Comparison of ENCODE assay signal across 8 cellular contexts in the genomic region with DNA sequence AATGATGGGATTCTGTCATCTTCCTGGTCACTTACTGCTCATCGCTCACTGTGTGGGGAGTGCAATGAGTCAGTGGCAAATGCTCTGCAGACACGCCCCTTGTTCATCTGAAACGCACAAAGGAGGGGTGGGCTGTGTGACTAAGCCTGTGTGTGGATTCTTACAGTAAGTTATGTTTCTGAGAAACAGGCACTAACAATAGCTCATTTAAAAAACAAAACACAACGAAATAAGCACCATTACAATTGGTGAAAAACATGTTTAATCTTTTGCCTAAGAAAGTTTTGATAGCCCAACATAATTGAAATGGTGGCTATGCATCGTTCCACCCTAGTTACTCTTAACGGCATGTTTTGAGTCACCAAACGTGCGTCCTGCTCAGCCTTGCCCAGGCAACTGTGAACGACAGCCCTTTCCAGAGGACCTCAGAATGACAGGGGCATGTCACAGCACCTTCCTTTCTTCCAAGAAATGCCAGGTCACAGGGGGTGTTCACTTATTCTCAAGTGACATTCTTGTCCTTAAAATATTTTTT.
DNase-seq lines count a peak whose midpoint lies in the region; ATAC-seq and TF ChIP-seq lines count a peak whose summit lies in the region.

No MANE protein-coding gene starts in this region.

- H2BK12ac ChIP-seq in mesenchymal stem cell (ENCODE audit: low read length in 2 of 2) = peak overlapping the region in 1 of 2 experiments; percentile 97

- peak overlapping the region; percentile 64 for H4K91ac ChIP-seq in mesenchymal stem cell (ENCODE audit: low read length)

- peak overlapping the region; percentile 65 for H3K4me2 ChIP-seq in mesenchymal stem cell (ENCODE audit: low read length, poor library complexity, severe bottlenecking)

- peak overlapping the region in 1 of 2 experiments; percentile 72 for H3K23ac ChIP-seq in mesenchymal stem cell (ENCODE audit: low read length in 2 of 2)

- peaks cover 2% of the 10 kb centered on the region for H3K4me1 ChIP-seq in mesenchymal stem cell (ENCODE audit: control insufficient read depth, insufficient read depth, low read depth, low read length)

- no peaks in the 10 kb centered on the region for H3K36me3 ChIP-seq in mesenchymal stem cell (ENCODE audit: control insufficient read depth in 1 of 2, insufficient read depth in 2 of 2, low read depth in 1 of 2, low read length in 2 of 2)

- no peaks in the 10 kb centered on the region for H3K9me3 ChIP-seq in mesenchymal stem cell (ENCODE audit: control insufficient read depth, low read length)

- WGBS in mesenchymal stem cell = 2% methylated on average over 8 of the region's 9 CpGs

- H3K36me3 Mint-ChIP-seq in activated B cell treated with CpG ODN at 0.5 μM for 24 hours (ENCODE audit: low read depth) (no peaks in the 10 kb centered on the region), endothelial cell (ENCODE audit: low read depth, unreplicated experiment) (no peaks in the 10 kb centered on the region)
- H3K36me3 Mint-ChIP-seq in central memory CD8-positive, alpha-beta T cell (ENCODE audit: insufficient read depth) = no peaks in the 10 kb centered on the region
- H3K36me3 Mint-ChIP-seq in stimulated activated memory B cell treated with anti-CD40 and anti-IgM and Interleukin-4, amounts not matched to agents 10 μg/mL and 1 μg/mL and 100 μg/mL, for 72 hours = no peaks in the 10 kb centered on the region

- H3K18ac ChIP-seq in mesenchymal stem cell (ENCODE audit: low read depth in 1 of 2, low read length in 2 of 2) = peak overlapping the region in 1 of 2 experiments; percentile 50

- H3K4ac ChIP-seq in mesenchymal stem cell (ENCODE audit: low read depth in 1 of 2, low read length in 2 of 2) = peak overlapping the region; percentile 82 to 84

- peak overlapping the region; percentile 76 for H2AFZ ChIP-seq in mesenchymal stem cell (ENCODE audit: low read depth, low read length)

- H3K27me3 Mint-ChIP-seq in activated B cell treated with CpG ODN at 0.5 μM for 24 hours = no peaks in the 10 kb centered on the region
- no peaks in the 10 kb centered on the region for H3K27me3 Mint-ChIP-seq in central memory CD8-positive, alpha-beta T cell
- H3K27me3 Mint-ChIP-seq in stimulated activated memory B cell treated with anti-CD40 and anti-IgM and Interleukin-4, amounts not matched to agents 10 μg/mL and 1 μg/mL and 100 μg/mL, for 72 hours = no peaks in the 10 kb centered on the region
- H3K27me3 Mint-ChIP-seq in endothelial cell (ENCODE audit: unreplicated experiment) = no peaks in the 10 kb centered on the region

- H3K27ac Mint-ChIP-seq in activated B cell treated with CpG ODN at 0.5 μM for 24 hours (peak overlapping the region; percentile 79), endothelial cell (ENCODE audit: unreplicated experiment) (no peak overlapping the region)
- peak overlapping the region; percentile 58 for H3K27ac Mint-ChIP-seq in central memory CD8-positive, alpha-beta T cell (ENCODE audit: low read depth)
- H3K27ac Mint-ChIP-seq in stimulated activated memory B cell treated with anti-CD40 and anti-IgM and Interleukin-4, amounts not matched to agents 10 μg/mL and 1 μg/mL and 100 μg/mL, for 72 hours = peak overlapping the region; percentile 74

- H3K9me3 Mint-ChIP-seq in activated B cell treated with CpG ODN at 0.5 μM for 24 hours (no peaks in the 10 kb centered on the region), endothelial cell (ENCODE audit: unreplicated experiment) (no peaks in the 10 kb centered on the region)
- no peaks in the 10 kb centered on the region for H3K9me3 Mint-ChIP-seq in central memory CD8-positive, alpha-beta T cell
- H3K9me3 Mint-ChIP-seq in stimulated activated memory B cell treated with anti-CD40 and anti-IgM and Interleukin-4, amounts not matched to agents 10 μg/mL and 1 μg/mL and 100 μg/mL, for 72 hours = no peaks in the 10 kb centered on the region

- peak overlapping the region in 1 of 2 experiments; percentile 55 for H3K14ac ChIP-seq in mesenchymal stem cell (ENCODE audit: low read length in 2 of 2)

- intact Hi-C loops in activated B cell treated with CpG ODN at 0.5 μM for 24 hours (cut with micrococcal nuclease) = loop anchor here (1.0 to 5.0 kb wide), 9 partner anchors 38 to 262 kb away; no protein-coding TSS in a partner anchor

- ATAC-seq in GM19468 (IDR thresholded peaks at IDR 0.05; ENCODE audit: extremely low read depth, unreplicated experiment) (peak; percentile 84), HG03565 (IDR thresholded peaks at IDR 0.05; ENCODE audit: unreplicated experiment) (peak; percentile 83), activated B cell treated with CpG ODN at 0.5 μM for 24 hours (ENCODE audit: low read depth) (peak; percentile 90)
- peak; percentile 56 for ATAC-seq in central memory CD8-positive, alpha-beta T cell (replicated peaks; ENCODE audit: extremely low read depth, poor library complexity, severe bottlenecking)
- peak; percentile 90 for ATAC-seq in stimulated activated memory B cell treated with anti-CD40 and anti-IgM and Interleukin-4, amounts not matched to agents 10 μg/mL and 1 μg/mL and 100 μg/mL, for 72 hours

- peak overlapping the region; percentile 66 for H4K8ac ChIP-seq in mesenchymal stem cell (ENCODE audit: low read length)

- POLR2A ChIA-PET in activated B cell treated with CpG ODN at 0.5 μM for 24 hours (lab: Charles Lee) = interaction anchor here (1.3 to 2.4 kb wide), 2 partner anchors 63 to 259 kb away, joined by 4 to 11 read pairs; no protein-coding TSS in a partner anchor

- peaks cover 23% of the 10 kb centered on the region for H3K4me1 Mint-ChIP-seq in activated B cell treated with CpG ODN at 0.5 μM for 24 hours
- peaks cover 22% of the 10 kb centered on the region for H3K4me1 Mint-ChIP-seq in central memory CD8-positive, alpha-beta T cell
- H3K4me1 Mint-ChIP-seq in stimulated activated memory B cell treated with anti-CD40 and anti-IgM and Interleukin-4, amounts not matched to agents 10 μg/mL and 1 μg/mL and 100 μg/mL, for 72 hours = peaks cover 26% of the 10 kb centered on the region
- H3K4me1 Mint-ChIP-seq in endothelial cell (ENCODE audit: unreplicated experiment) = peaks cover 7% of the 10 kb centered on the region

- H3K79me1 ChIP-seq in mesenchymal stem cell (replicated peaks; ENCODE audit: low read length, poor library complexity, severe bottlenecking) = no peaks in the 10 kb centered on the region

- peak overlapping the region in 1 of 2 experiments; percentile 33 for H3K4me3 ChIP-seq in mesenchymal stem cell (ENCODE audit: insufficient read depth in 1 of 2, low read depth in 1 of 2, low read length in 2 of 2)

- no peak overlapping the region for H2AK5ac ChIP-seq in mesenchymal stem cell (ENCODE audit: low read length, severe bottlenecking)

- H3K27ac ChIP-seq in mesenchymal stem cell (ENCODE audit: low read length, poor library complexity, severe bottlenecking) = peak overlapping the region; percentile 55

- TF ChIP-seq CTCF in activated B cell treated with CpG ODN at 0.5 μM for 24 hours (IDR thresholded peaks at IDR 0.05) (no peak), endothelial cell (IDR thresholded peaks at IDR 0.05; ENCODE audit: unreplicated experiment) (no peak)

- no peak overlapping the region for H2BK15ac ChIP-seq in mesenchymal stem cell (ENCODE audit: low read depth, poor library complexity, severe bottlenecking)

- peak overlapping the region; percentile 87 for H3K9ac ChIP-seq in mesenchymal stem cell (ENCODE audit: low read length)

- H2BK5ac ChIP-seq in mesenchymal stem cell (ENCODE audit: low read depth, low read length, poor library complexity, severe bottlenecking) = peak overlapping the region; percentile 53

- no peaks in the 10 kb centered on the region for H3K27me3 ChIP-seq in mesenchymal stem cell (ENCODE audit: control insufficient read depth in 1 of 2, insufficient read depth in 1 of 2, low read length in 2 of 2)

- H3K4me3 Mint-ChIP-seq in activated B cell treated with CpG ODN at 0.5 μM for 24 hours = peak overlapping the region; percentile 70
- H3K4me3 Mint-ChIP-seq in central memory CD8-positive, alpha-beta T cell = peak overlapping the region; percentile 78
- H3K4me3 Mint-ChIP-seq in stimulated activated memory B cell treated with anti-CD40 and anti-IgM and Interleukin-4, amounts not matched to agents 10 μg/mL and 1 μg/mL and 100 μg/mL, for 72 hours = peak overlapping the region; percentile 64
- no peak overlapping the region for H3K4me3 Mint-ChIP-seq in endothelial cell (ENCODE audit: unreplicated experiment)

- no peak overlapping the region for H2BK120ac ChIP-seq in mesenchymal stem cell (ENCODE audit: low read depth, low read length)

- DNase-seq in CD1c-positive myeloid dendritic cell (ENCODE audit: extremely low spot score) (peak; percentile 95), activated B cell treated with CpG ODN at 0.5 μM for 24 hours (no peak), mesenchymal stem cell (peak; percentile 98), endothelial cell (ENCODE audit: low spot score) (no peak)
- DNase-seq in central memory CD8-positive, alpha-beta T cell (ENCODE audit: low spot score in 2 of 2) = no peak

- CTCF ChIA-PET in activated B cell treated with CpG ODN at 0.5 μM for 24 hours (lab: Charles Lee) = interaction anchor here (0.7 to 1.3 kb wide), 3 partner anchors 12 to 258 kb away, joined by 3 to 4 read pairs (median 4); no protein-coding TSS in a partner anchor

Comparison
In these comparisons a context has a peak if more than half of its experiments do, and no peak if none do; other contexts are left out.
1. DNase-seq: peak in CD1c-positive myeloid dendritic cell (single experiment) and mesenchymal stem cell (single experiment); none in activated B cell treated with CpG ODN at 0.5 μM for 24 hours (single experiment), central memory CD8-positive, alpha-beta T cell (0 of 2) and endothelial cell (single experiment).
2. Peak in every context shown above with its lines, with median percentiles within 50 percentile points of each other: ATAC-seq.